In the genomic region with DNA sequence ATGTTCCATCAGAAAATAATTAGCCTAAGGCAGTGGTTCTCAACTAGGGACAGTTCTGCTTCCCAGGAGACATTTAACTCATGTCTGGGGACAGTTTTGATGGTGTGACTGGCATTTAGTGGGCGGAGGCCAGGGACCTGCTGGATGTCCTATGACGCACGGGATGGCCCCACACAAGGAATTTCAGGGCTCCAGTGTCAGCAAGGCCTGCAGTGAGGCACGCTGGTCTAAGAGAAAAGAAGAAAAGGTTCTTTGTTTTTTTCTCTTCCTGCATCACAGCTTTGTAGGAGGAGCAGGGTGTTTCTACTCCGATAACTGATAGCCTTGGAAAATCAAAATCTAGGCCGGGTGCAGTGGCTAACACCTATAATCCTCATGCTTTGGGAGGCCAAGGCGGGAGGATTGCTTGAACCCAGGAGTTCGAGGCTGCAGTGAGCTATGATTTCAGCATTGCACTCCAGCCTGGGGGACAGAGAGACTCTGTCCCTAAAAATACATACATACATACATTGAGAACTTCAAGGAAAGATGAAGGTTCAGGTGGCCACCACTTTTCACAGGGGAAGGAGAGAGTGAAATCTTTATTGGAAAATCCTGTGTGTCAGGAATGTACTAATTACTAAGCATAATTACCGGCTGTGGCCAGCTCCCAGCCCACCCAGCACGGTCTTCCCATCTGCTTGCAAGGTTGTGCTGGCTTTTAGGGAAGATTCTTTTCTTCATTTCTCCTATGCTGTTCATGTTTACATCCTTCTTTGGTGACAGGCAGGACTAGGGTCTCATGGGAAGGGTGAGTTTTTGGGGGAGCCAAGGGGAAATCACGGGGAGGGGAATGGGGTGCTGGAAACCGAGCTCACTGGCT, we compare ENCODE assay signal across 19 cellular contexts.
"Had no signal": no experiment of that assay in that cellular context is flagged by ENCODE, and none has a peak within 500 bp of the region (broad histone marks: within the 10 kb centered on the region; RNA-seq: fewer than 3 reads in every experiment).

No MANE protein-coding gene starts in this region.

- H3K4me3 Mint-ChIP-seq: activated CD4-positive, alpha-beta memory T cell treated with anti-CD3 and anti-CD28 coated beads, Interleukin-2, amount 10 ng/mL, durations not matched to agents 7 days and 5 days; activated CD4-positive, alpha-beta T cell treated with anti-CD3 and anti-CD28 coated beads for 36 hours; activated naive CD8-positive, alpha-beta T cell treated with anti-CD3 and anti-CD28 coated beads for 36 hours; immature natural killer cell; memory B cell; nephron progenitor cell; T-cell had no signal

- H3K4me1 ChIP-seq: left lung, parathyroid adenoma, right atrium auricular region, vagina had no signal

- H3K4me3 ChIP-seq: cardiac muscle cell, left lung, right atrium auricular region, smooth muscle cell, tibial nerve, vagina had no signal

- DNase-seq: activated CD4-positive, alpha-beta memory T cell treated with anti-CD3 and anti-CD28 coated beads, Interleukin-2, amount 10 ng/mL, durations not matched to agents 7 days and 5 days; activated CD4-positive, alpha-beta T cell treated with anti-CD3 and anti-CD28 coated beads for 36 hours; activated gamma-delta T cell treated with Interleukin-2 at 50 U/mL for 16 hours; activated naive CD8-positive, alpha-beta T cell treated with anti-CD3 and anti-CD28 coated beads for 36 hours; activated T-cell treated with anti-CD3 and anti-CD28 coated beads, Interleukin-2, amount 50 U/mL, for 48 hours; aorta; effector CD4-positive, alpha-beta T cell; immature natural killer cell; nephron progenitor cell; T-cell; T1000 had no signal

- H3K27me3 Mint-ChIP-seq: activated CD4-positive, alpha-beta memory T cell treated with anti-CD3 and anti-CD28 coated beads, Interleukin-2, amount 10 ng/mL, durations not matched to agents 7 days and 5 days; activated CD4-positive, alpha-beta T cell treated with anti-CD3 and anti-CD28 coated beads for 36 hours; activated naive CD8-positive, alpha-beta T cell treated with anti-CD3 and anti-CD28 coated beads for 36 hours; memory B cell; T-cell had no signal

- H2AFZ ChIP-seq: parathyroid adenoma had no signal

- H3K9ac ChIP-seq: parathyroid adenoma had no signal

- H3K9me3 Mint-ChIP-seq: activated CD4-positive, alpha-beta memory T cell treated with anti-CD3 and anti-CD28 coated beads, Interleukin-2, amount 10 ng/mL, durations not matched to agents 7 days and 5 days; activated naive CD8-positive, alpha-beta T cell treated with anti-CD3 and anti-CD28 coated beads for 36 hours; immature natural killer cell; memory B cell; nephron progenitor cell; T-cell had no signal

- H3K4me2 ChIP-seq: smooth muscle cell had no signal

- H3K36me3 Mint-ChIP-seq: activated naive CD8-positive, alpha-beta T cell treated with anti-CD3 and anti-CD28 coated beads for 36 hours; immature natural killer cell; memory B cell; T-cell had no signal

- H3K27me3 ChIP-seq: cardiac muscle cell, left lung, right atrium auricular region, tibial nerve, vagina had no signal

- H3K4me1 Mint-ChIP-seq: activated CD4-positive, alpha-beta memory T cell treated with anti-CD3 and anti-CD28 coated beads, Interleukin-2, amount 10 ng/mL, durations not matched to agents 7 days and 5 days; activated CD4-positive, alpha-beta T cell treated with anti-CD3 and anti-CD28 coated beads for 36 hours; activated naive CD8-positive, alpha-beta T cell treated with anti-CD3 and anti-CD28 coated beads for 36 hours; immature natural killer cell; memory B cell; T-cell had no signal

- H3K9me3 ChIP-seq: left lung, right atrium auricular region, tibial nerve, vagina had no signal

- H3K27ac ChIP-seq: cardiac muscle cell, left lung, parathyroid adenoma, right atrium auricular region, tibial nerve, vagina had no signal

- H3K27ac Mint-ChIP-seq: activated CD4-positive, alpha-beta memory T cell treated with anti-CD3 and anti-CD28 coated beads, Interleukin-2, amount 10 ng/mL, durations not matched to agents 7 days and 5 days; activated CD4-positive, alpha-beta T cell treated with anti-CD3 and anti-CD28 coated beads for 36 hours; activated naive CD8-positive, alpha-beta T cell treated with anti-CD3 and anti-CD28 coated beads for 36 hours; immature natural killer cell; memory B cell; nephron progenitor cell; T-cell had no signal

- H3K79me2 ChIP-seq: parathyroid adenoma had no signal

- H3K36me3 ChIP-seq: cardiac muscle cell, left lung, right atrium auricular region, tibial nerve, vagina had no signal

- ATAC-seq: activated CD4-positive, alpha-beta T cell treated with anti-CD3 and anti-CD28 coated beads for 36 hours; left lung; T-cell had no signal
